8 cellular contexts compared by ENCODE assay signal in the genomic region with DNA sequence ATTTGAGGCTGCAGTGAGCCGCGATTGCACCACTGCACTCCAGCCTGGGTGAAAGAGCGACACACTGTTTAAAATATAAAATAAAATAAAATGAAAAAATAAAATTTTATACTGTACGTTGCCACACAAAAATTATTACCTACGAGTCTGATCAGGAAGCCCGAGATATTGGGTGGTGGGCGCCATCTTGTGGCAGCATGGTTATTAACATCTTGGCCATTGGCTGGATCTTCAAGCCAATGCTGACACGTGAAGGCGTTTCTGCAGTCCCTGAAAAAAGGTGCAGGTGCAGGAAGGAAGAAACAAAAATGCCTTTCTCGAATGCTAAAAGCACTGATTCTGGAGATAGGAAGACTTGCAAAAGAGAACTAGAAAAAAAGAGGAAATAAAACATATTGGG. TPM values are rescaled to one million over a fixed set of nuclear protein-coding genes. Genes with fewer than 3 reads are reported as not detected.
A peak's percentile ranks its signal among the peaks of the same experiment; 100 is the strongest.
DNase-seq lines count a peak whose midpoint lies in the region; ATAC-seq and TF ChIP-seq lines count a peak whose summit lies in the region.

No MANE protein-coding gene starts in this region.

- peak; percentile 70 for DNase-seq in Right ventricle myocardium inferior (ENCODE audit: missing footprints)
- DNase-seq in cardiac septum (ENCODE audit: low spot score): no peak
- DNase-seq in MV-4-11 (lab: John Stamatoyannopoulos, UW): peak; percentile 20
- DNase-seq in breast epithelium (ENCODE audit: low spot score in 2 of 2): peak; percentile 40 to 54
- DNase-seq in kidney tubule cell (ENCODE audit: low spot score): peak; percentile 60
- DNase-seq in stimulated activated CD4-positive, alpha-beta T cell treated with anti-CD3 and anti-CD28 coated beads, Interleukin-4, amount 100 ng/mL, for 4 hours: peak; percentile 51 to 56
- no peak for DNase-seq in HCEC 1CT

- TF ChIP-seq CTCF in WI38 (IDR thresholded peaks at IDR 0.05; ENCODE audit: low read depth, low read length): peak; percentile 59
- peak in 2 of 3 donors; percentile 26 to 55 for TF ChIP-seq CTCF in breast epithelium (IDR thresholded peaks at IDR 0.05)

- no peak for ATAC-seq in Right ventricle myocardium inferior

- no peaks in the 10 kb centered on the region for H3K9me3 ChIP-seq in breast epithelium

- H3K4me3 ChIP-seq in WI38 (ENCODE audit: low read depth, low read length): no peak overlapping the region
- H3K4me3 ChIP-seq in breast epithelium: no peak overlapping the region

- intact Hi-C loops in Right ventricle myocardium inferior (cut with DNase I): no loop called here
- intact Hi-C loops in cardiac septum (cut with DNase I): no loop called here
- intact Hi-C loops in breast epithelium (cut with DNase I; ENCODE audit: low total_unique reads): no loop called here

- no peak overlapping the region for H3K27ac ChIP-seq in breast epithelium

- no peaks in the 10 kb centered on the region for H3K36me3 ChIP-seq in breast epithelium

- H3K27me3 ChIP-seq in breast epithelium: peaks cover 0 to 25% of the 10 kb centered on the region in 2 donors

- no peaks in the 10 kb centered on the region for H3K4me1 ChIP-seq in breast epithelium

- TF ChIP-seq POLR2A in breast epithelium (IDR thresholded peaks at IDR 0.05): no peak

RNA-seq across cellular contexts. Expression of a gene that starts 4.9 kb away (rescaled TPM):
- total RNA-seq in Right ventricle myocardium inferior (1.5 TPM), cardiac septum (0.65 TPM), breast epithelium (1 to 10 TPM in 2 of 3 donors, under 1 TPM in 1; 0.66 to 6.6 (median 1.0) TPM)

RNA-seq across cellular contexts. Expression of a gene that starts 34.6 kb away (rescaled TPM):
- 0.68 TPM for total RNA-seq in Right ventricle myocardium inferior
- 0.92 TPM for total RNA-seq in cardiac septum
- total RNA-seq in breast epithelium: 1 to 10 TPM in 2 of 3 donors, under 1 TPM in 1; 0.98 to 2.3 (median 1.3) TPM

Comparison
In these comparisons a context has a peak if more than half of its experiments do, and no peak if none do; other contexts are left out.
1. DNase-seq: peak in Right ventricle myocardium inferior (single experiment), MV-4-11 (single experiment), breast epithelium (2 of 2), kidney tubule cell (single experiment) and stimulated activated CD4-positive, alpha-beta T cell treated with anti-CD3 and anti-CD28 coated beads, Interleukin-4, amount 100 ng/mL, for 4 hours (2 of 2); none in cardiac septum (single experiment) and HCEC 1CT (single experiment).